17 cellular contexts compared by ENCODE assay signal in genomic region chr6:80725156-80725930, GRCh38.
DNase-seq lines count a peak whose midpoint lies in the region; ATAC-seq and TF ChIP-seq lines count a peak whose summit lies in the region.
"Had no signal": no experiment of that assay in that cellular context is flagged by ENCODE, and none has a peak within 500 bp of the region (broad histone marks: within the 10 kb centered on the region; RNA-seq: fewer than 3 reads in every experiment).

No MANE protein-coding gene starts in this region.

- TF ChIP-seq CTCF in GM23338 (conservative IDR thresholded peaks at IDR 0.05; ENCODE audit: low read depth in 2 of 2) (no peak), heart right ventricle (IDR thresholded peaks at IDR 0.05) (no peak)

- H3K9me3 Mint-ChIP-seq in GM23338 = peaks cover 2% of the 10 kb centered on the region; the same call in 1 of the 3 replicates

- H3K36me3 Mint-ChIP-seq in GM23338 (ENCODE audit: low read depth) = peaks cover 3% of the 10 kb centered on the region; the same call in 1 of the 3 replicates

- H3K36me3 ChIP-seq in GM23338 (ENCODE audit: insufficient read depth) = no peaks in the 10 kb centered on the region
- no peaks in the 10 kb centered on the region for H3K36me3 ChIP-seq in heart right ventricle
- H3K36me3 ChIP-seq: ascending aorta, left lung, ovary had no signal

- 68 to 72% methylated on average over 5 of the region's 5 CpGs for WGBS in heart right ventricle, 2 donors

- H3K9me3 ChIP-seq in heart right ventricle = peaks cover 0 to under 1% (median 0%) of the 10 kb centered on the region in 11 donors
- H3K9me3 ChIP-seq: ascending aorta, ovary had no signal

- no peaks in the 10 kb centered on the region for H3F3A ChIP-seq in GM23338 (replicated peaks; ENCODE audit: low read depth)

- no peaks in the 10 kb centered on the region for H3K79me2 ChIP-seq in GM23338 (replicated peaks; ENCODE audit: insufficient read depth)

- H3K27ac ChIP-seq in GM23338 (ENCODE audit: low read depth) = no peak overlapping the region
- no peak overlapping the region for H3K27ac ChIP-seq in heart right ventricle
- H3K27ac ChIP-seq: ascending aorta, left lung, ovary had no signal

- ATAC-seq in GM23338 = no peak
- ATAC-seq in GM18861 (IDR thresholded peaks at IDR 0.05; ENCODE audit: unreplicated experiment) = no peak
- ATAC-seq in heart right ventricle = no peak
- ATAC-seq: left lung had no signal

- H3K4me1 ChIP-seq in GM23338 (ENCODE audit: insufficient read depth) (no peaks in the 10 kb centered on the region), heart right ventricle (no peaks in the 10 kb centered on the region)
- H3K4me1 ChIP-seq: ascending aorta, left lung had no signal

- no peaks in the 10 kb centered on the region for H3K27me3 ChIP-seq in GM23338 (ENCODE audit: insufficient read depth)
- H3K27me3 ChIP-seq in heart right ventricle = no peaks in the 10 kb centered on the region
- H3K27me3 ChIP-seq: ascending aorta, left lung had no signal

- H3K9me2 ChIP-seq in GM23338 (ENCODE audit: insufficient read depth) = no peaks in the 10 kb centered on the region

- H3K27me3 Mint-ChIP-seq in GM23338 (ENCODE audit: insufficient read depth, low read depth, poor library complexity) = peaks cover 2% of the 10 kb centered on the region

- H4K20me1 ChIP-seq in GM23338 (replicated peaks; ENCODE audit: insufficient read depth) = no peaks in the 10 kb centered on the region

- H3K4me1 Mint-ChIP-seq in GM23338 = no peaks in the 10 kb centered on the region

- H2AFZ ChIP-seq in GM23338 = peak overlapping the region; percentile 41; the same call in 1 of the 2 replicates

- H3K4me3 ChIP-seq in GM23338 (no peak overlapping the region), heart right ventricle (no peak overlapping the region)
- H3K4me3 ChIP-seq: ascending aorta, left lung, ovary had no signal

- peak; percentile 27 for DNase-seq in AG20443 (ENCODE audit: low spot score)
- no peak for DNase-seq in GM23338 (ENCODE audit: low spot score)
- peak; percentile 15 for DNase-seq in RPMI8226
- peak; percentile 92 for DNase-seq in foreskin melanocyte
- no peak for DNase-seq in NCI-H1436 (lab: John Stamatoyannopoulos, UW)
- no peak for DNase-seq in heart right ventricle
- no peak for DNase-seq in HuH-7.5 (ENCODE audit: low spot score)
- DNase-seq: activated CD4-positive, alpha-beta T cell treated with anti-CD3 and anti-CD28 coated beads, Interleukin-2, amount 50 U/mL, for 1 hour; activated naive CD4-positive, alpha-beta T cell; H7; left lung; NCI-H187 treated with DMSO at 0.1 percent for 48 hours; NCI-H446; ovary; stimulated activated CD4-positive, alpha-beta T cell treated with anti-CD3 and anti-CD28 coated beads, Interleukin-2, amount 100 ng/mL, for 48 hours had no signal

- H3K4me2 ChIP-seq in GM23338 = no peak overlapping the region

- intact Hi-C loops in heart right ventricle (cut with DNase I) = no loop called here

- no peak overlapping the region for H3K4me3 Mint-ChIP-seq in GM23338

- no peak overlapping the region for H3K27ac Mint-ChIP-seq in GM23338

TF ChIP-seq in GM23338, 12 proteins besides CTCF, POLR2A, EP300 and RAD21 (continues in another document):
- TF ChIP-seq ETS1 (IDR thresholded peaks at IDR 0.05) (no peak), EZH2 (IDR thresholded peaks at IDR 0.05; ENCODE audit: low read depth, unreplicated experiment) (no peak), ZNF331 (CRISPR knock-in tag; IDR thresholded peaks at IDR 0.05; ENCODE audit: low read depth) (no peak), ZNF114 (CRISPR knock-in tag; IDR thresholded peaks at IDR 0.05) (no peak), CREB1 (CRISPR knock-in tag; IDR thresholded peaks at IDR 0.05; ENCODE audit: low read depth) (no peak), ZNF462 (CRISPR knock-in tag; IDR thresholded peaks at IDR 0.05) (no peak), POLR2AphosphoS5 (IDR thresholded peaks at IDR 0.05; ENCODE audit: low read depth) (no peak), NANOG (IDR thresholded peaks at IDR 0.05; ENCODE audit: borderline replicate concordance) (no peak), JUNB (IDR thresholded peaks at IDR 0.05; ENCODE audit: unreplicated experiment) (no peak)

Comparison
In these comparisons a context has a peak if more than half of its experiments do, and no peak if none do; other contexts are left out.
1. DNase-seq: peak in AG20443 (single experiment), RPMI8226 (single experiment) and foreskin melanocyte (single experiment); none in GM23338 (single experiment), NCI-H1436 (single experiment), heart right ventricle (0 of 2) and HuH-7.5 (single experiment).